ENCODE assay signal across 16 cellular contexts in the genomic region with DNA sequence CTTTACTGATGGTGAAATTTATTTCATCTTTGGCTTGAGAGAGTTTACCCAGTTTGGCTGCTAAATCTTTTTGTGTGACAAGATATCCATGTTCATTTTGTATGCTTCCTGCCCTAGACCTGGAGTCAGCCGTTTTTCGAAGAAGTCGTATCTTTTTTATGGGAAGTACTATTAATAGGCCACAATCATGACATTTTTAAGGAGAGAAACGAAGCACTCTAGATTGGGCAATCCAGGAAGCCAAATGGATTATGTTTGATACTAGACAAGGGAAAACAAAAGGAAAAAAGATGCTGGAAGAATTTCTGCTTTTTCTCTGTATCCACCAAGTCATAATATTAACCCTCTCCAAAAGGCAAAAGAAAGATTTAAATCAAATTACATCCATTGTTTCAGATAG.
DNase-seq lines count a peak whose midpoint lies in the region; ATAC-seq and TF ChIP-seq lines count a peak whose summit lies in the region.
"Had no signal": no experiment of that assay in that cellular context is flagged by ENCODE, and none has a peak within 500 bp of the region (broad histone marks: within the 10 kb centered on the region; RNA-seq: fewer than 3 reads in every experiment).

No MANE protein-coding gene starts in this region.

- intact Hi-C loops in uterus (cut with DNase I; ENCODE audit: low total_unique reads), result no loop called here

- H3K9me2 ChIP-seq in neural cell (ENCODE audit: insufficient read depth, low read length), result no peaks in the 10 kb centered on the region

- in situ Hi-C loops in SK-MEL-5 (cut with HindIII; ENCODE audit: low pct_unique_long_range_greater_than_20kb, low sequenced_read_pairs), result loop anchor here (25.0 kb wide), 1 partner anchor 103 kb away; no protein-coding TSS in a partner anchor

- H3K36me3 ChIP-seq in neural cell (ENCODE audit: insufficient read depth, low read length) (no peaks in the 10 kb centered on the region), uterus (no peaks in the 10 kb centered on the region)

- H3K4me3 ChIP-seq in fibroblast of villous mesenchyme (ENCODE audit: low read depth, low read length) (no peak overlapping the region), neural cell (ENCODE audit: low read length) (no peak overlapping the region), uterus (no peak overlapping the region)
- H3K4me3 ChIP-seq: K562 had no signal

- TF ChIP-seq CTCF in fibroblast of villous mesenchyme (IDR thresholded peaks at IDR 0.05; ENCODE audit: insufficient read depth, low read depth, low read length), result no peak
- TF ChIP-seq CTCF in neural cell (IDR thresholded peaks at IDR 0.05; ENCODE audit: poor library complexity, severe bottlenecking), result no peak
- TF ChIP-seq CTCF in uterus (IDR thresholded peaks at IDR 0.05), result no peak

- no peak for TF ChIP-seq RAD21 in neural cell (conservative IDR thresholded peaks at IDR 0.05)

- no peak overlapping the region for H3K9ac ChIP-seq in neural cell (ENCODE audit: low read length)

- H3K27me3 ChIP-seq in neural cell (ENCODE audit: insufficient read depth, low read depth, low read length) (no peaks in the 10 kb centered on the region), uterus (no peaks in the 10 kb centered on the region)

- no peaks in the 10 kb centered on the region for H3K79me2 ChIP-seq in neural cell (replicated peaks; ENCODE audit: insufficient read depth, low read length)

- no peak overlapping the region for H2AFZ ChIP-seq in neural cell (ENCODE audit: low read depth, low read length)

- H3K4me3 Mint-ChIP-seq in activated naive CD8-positive, alpha-beta T cell treated with anti-CD3 and anti-CD28 coated beads, Interleukin-2, amount 50 U/mL, for 24 hours, result no peak overlapping the region

- H3K4me1 Mint-ChIP-seq in activated naive CD8-positive, alpha-beta T cell treated with anti-CD3 and anti-CD28 coated beads, Interleukin-2, amount 50 U/mL, for 24 hours, result no peaks in the 10 kb centered on the region

- H3K27ac ChIP-seq in neural cell (ENCODE audit: low read length) (peak overlapping the region; percentile 82), uterus (peak overlapping the region; percentile 2 to 14)
- H3K27ac ChIP-seq: C4-2B had no signal

- peak; percentile 66 for DNase-seq in SK-MEL-5 (ENCODE audit: low read depth, low spot score)
- DNase-seq in fibroblast of villous mesenchyme (ENCODE audit: low read depth), result peak; percentile 76
- DNase-seq in uterus, result no peak
- DNase-seq in activated naive CD8-positive, alpha-beta T cell treated with anti-CD3 and anti-CD28 coated beads, Interleukin-2, amount 50 U/mL, for 24 hours, result no peak
- DNase-seq in COR-L47 (lab: John Stamatoyannopoulos, UW), result no peak
- DNase-seq in NCI-H774 (lab: John Stamatoyannopoulos, UW), result no peak
- DNase-seq: HCEC 1CT; NCI-H1417 treated with DMSO at 0.1 percent for 48 hours; NCI-H2029; NCI-H2171; NCI-H69; NK-92 treated with Interleukin-12 subunit alpha and Interleukin-12 subunit beta, amount 100 ng/mL, for 24 hours; SHP77 treated with DMSO at 0.1 percent for 48 hours had no signal

- H3K9me3 Mint-ChIP-seq in activated naive CD8-positive, alpha-beta T cell treated with anti-CD3 and anti-CD28 coated beads, Interleukin-2, amount 50 U/mL, for 24 hours, result peaks cover 10% of the 10 kb centered on the region

- TF ChIP-seq EP300 in neural cell (conservative IDR thresholded peaks at IDR 0.05; ENCODE audit: poor library complexity, severe bottlenecking), result no peak

- peaks cover 6% of the 10 kb centered on the region for H3F3A ChIP-seq in neural cell (ENCODE audit: insufficient read depth, low read length, poor library complexity, severe bottlenecking)

- H3K36me3 Mint-ChIP-seq in activated naive CD8-positive, alpha-beta T cell treated with anti-CD3 and anti-CD28 coated beads, Interleukin-2, amount 50 U/mL, for 24 hours (ENCODE audit: low read depth), result no peaks in the 10 kb centered on the region

- no peak overlapping the region for H3K4me2 ChIP-seq in neural cell (ENCODE audit: low read length)

- H3K9me3 ChIP-seq in neural cell (ENCODE audit: low read length) (no peaks in the 10 kb centered on the region), uterus (peaks cover 0 to 1% of the 10 kb centered on the region in 2 donors)

- no peaks in the 10 kb centered on the region for H4K20me1 ChIP-seq in neural cell (ENCODE audit: insufficient read depth)

- peaks cover 0 to 6% of the 10 kb centered on the region in 2 donors for H3K4me1 ChIP-seq in uterus

- H3K27me3 Mint-ChIP-seq in activated naive CD8-positive, alpha-beta T cell treated with anti-CD3 and anti-CD28 coated beads, Interleukin-2, amount 50 U/mL, for 24 hours, result no peaks in the 10 kb centered on the region

- H3K27ac Mint-ChIP-seq in activated naive CD8-positive, alpha-beta T cell treated with anti-CD3 and anti-CD28 coated beads, Interleukin-2, amount 50 U/mL, for 24 hours, result no peak overlapping the region

- no peak for ATAC-seq in activated naive CD8-positive, alpha-beta T cell treated with anti-CD3 and anti-CD28 coated beads, Interleukin-2, amount 50 U/mL, for 24 hours
- ATAC-seq: K562 had no signal

- TF ChIP-seq POLR2A in uterus (IDR thresholded peaks at IDR 0.05), result no peak

TF ChIP-seq in neural cell, 6 proteins besides CTCF, POLR2A, EP300 and RAD21:
- no peak for TF ChIP-seq EZH2 (IDR thresholded peaks at IDR 0.05; ENCODE audit: borderline replicate concordance, insufficient read depth, low read length, poor library complexity, severe bottlenecking)
- TF ChIP-seq SMC3 (conservative IDR thresholded peaks at IDR 0.05; ENCODE audit: poor library complexity), result no peak
- no peak for TF ChIP-seq TAF1 (IDR thresholded peaks at IDR 0.05; ENCODE audit: low read depth)
- TF ChIP-seq, protein P1, sequence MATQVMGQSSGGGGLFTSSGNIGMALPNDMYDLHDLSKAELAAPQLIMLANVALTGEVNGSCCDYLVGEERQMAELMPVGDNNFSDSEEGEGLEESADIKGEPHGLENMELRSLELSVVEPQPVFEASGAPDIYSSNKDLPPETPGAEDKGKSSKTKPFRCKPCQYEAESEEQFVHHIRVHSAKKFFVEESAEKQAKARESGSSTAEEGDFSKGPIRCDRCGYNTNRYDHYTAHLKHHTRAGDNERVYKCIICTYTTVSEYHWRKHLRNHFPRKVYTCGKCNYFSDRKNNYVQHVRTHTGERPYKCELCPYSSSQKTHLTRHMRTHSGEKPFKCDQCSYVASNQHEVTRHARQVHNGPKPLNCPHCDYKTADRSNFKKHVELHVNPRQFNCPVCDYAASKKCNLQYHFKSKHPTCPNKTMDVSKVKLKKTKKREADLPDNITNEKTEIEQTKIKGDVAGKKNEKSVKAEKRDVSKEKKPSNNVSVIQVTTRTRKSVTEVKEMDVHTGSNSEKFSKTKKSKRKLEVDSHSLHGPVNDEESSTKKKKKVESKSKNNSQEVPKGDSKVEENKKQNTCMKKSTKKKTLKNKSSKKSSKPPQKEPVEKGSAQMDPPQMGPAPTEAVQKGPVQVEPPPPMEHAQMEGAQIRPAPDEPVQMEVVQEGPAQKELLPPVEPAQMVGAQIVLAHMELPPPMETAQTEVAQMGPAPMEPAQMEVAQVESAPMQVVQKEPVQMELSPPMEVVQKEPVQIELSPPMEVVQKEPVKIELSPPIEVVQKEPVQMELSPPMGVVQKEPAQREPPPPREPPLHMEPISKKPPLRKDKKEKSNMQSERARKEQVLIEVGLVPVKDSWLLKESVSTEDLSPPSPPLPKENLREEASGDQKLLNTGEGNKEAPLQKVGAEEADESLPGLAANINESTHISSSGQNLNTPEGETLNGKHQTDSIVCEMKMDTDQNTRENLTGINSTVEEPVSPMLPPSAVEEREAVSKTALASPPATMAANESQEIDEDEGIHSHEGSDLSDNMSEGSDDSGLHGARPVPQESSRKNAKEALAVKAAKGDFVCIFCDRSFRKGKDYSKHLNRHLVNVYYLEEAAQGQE (IDR thresholded peaks at IDR 0.05; ENCODE audit: borderline replicate concordance), result no peak
- no peak for TF ChIP-seq POLR2AphosphoS5 (IDR thresholded peaks at IDR 0.05)
- TF ChIP-seq MXI1 (conservative IDR thresholded peaks at IDR 0.05; ENCODE audit: poor library complexity, severe bottlenecking), result no peak

Comparison
In these comparisons a context has a peak if more than half of its experiments do, and no peak if none do; other contexts are left out.
1. DNase-seq: peak in SK-MEL-5 (single experiment) and fibroblast of villous mesenchyme (single experiment); none in uterus (0 of 2), activated naive CD8-positive, alpha-beta T cell treated with anti-CD3 and anti-CD28 coated beads, Interleukin-2, amount 50 U/mL, for 24 hours (single experiment), COR-L47 (single experiment) and NCI-H774 (single experiment).